9 cellular contexts compared by ENCODE assay signal in genomic region chr22:23984430-23984829, GRCh38. TPM values are rescaled to one million over a fixed set of nuclear protein-coding genes. Genes with fewer than 3 reads are reported as not detected.
DNase-seq lines count a peak whose midpoint lies in the region; TF ChIP-seq lines count a peak whose summit lies in the region.
"Had no signal": no experiment of that assay in that cellular context is flagged by ENCODE, and none has a peak within 500 bp of the region (broad histone marks: within the 10 kb centered on the region; RNA-seq: fewer than 3 reads in every experiment).

No MANE protein-coding gene starts in this region.

- H3K4me3 ChIP-seq in Karpas-422 (ENCODE audit: low read length) = no peak overlapping the region

- H3K4me1 Mint-ChIP-seq in Calu3 (ENCODE audit: low read depth, unreplicated experiment) = no peaks in the 10 kb centered on the region

- H3K79me2 ChIP-seq in Karpas-422 (ENCODE audit: low read length) = no peaks in the 10 kb centered on the region

- intact Hi-C loops in Calu3 (cut with micrococcal nuclease; ENCODE audit: unreplicated experiment) = loop anchor here (10.0 kb wide), 1 partner anchor 200 kb away; the partner anchor contains the start of gene SUSD2

- H3K4me1 ChIP-seq in Karpas-422 (ENCODE audit: low read length) = no peaks in the 10 kb centered on the region

- H3K9ac ChIP-seq in Karpas-422 (ENCODE audit: low read length) = no peak overlapping the region

- H3K27me3 Mint-ChIP-seq in Calu3 (ENCODE audit: unreplicated experiment) = no peaks in the 10 kb centered on the region

- no peak overlapping the region for H3K27ac ChIP-seq in Karpas-422 (ENCODE audit: low read length)

- peaks cover 3% of the 10 kb centered on the region for H3K9me3 Mint-ChIP-seq in Calu3 (ENCODE audit: low read depth, unreplicated experiment)
- H3K9me3 Mint-ChIP-seq: activated naive CD4-positive, alpha-beta T cell treated with anti-CD3 and anti-CD28 coated beads, Interleukin-2, amount 50 U/mL, for 24 hours had no signal

- no TSS peak for BruUV-seq in Calu3 (replicated peaks; lab: Mats Ljungman, UMichigan)

- no peaks in the 10 kb centered on the region for H3K27me3 ChIP-seq in Karpas-422 (ENCODE audit: low read length)

- DNase-seq in Calu3 (peak; percentile 65), Karpas-422 (peak; percentile 63), iris pigment epithelial cell (ENCODE audit: low read depth) (peak; percentile 22), HT-29 (ENCODE audit: low spot score) (no peak), NCI-H748 (lab: John Stamatoyannopoulos, UW; ENCODE audit: unreplicated experiment) (no peak), HuH-7.5 (ENCODE audit: low spot score) (no peak), NCI-H226 (no peak)
- DNase-seq in activated CD4-positive, alpha-beta T cell treated with anti-CD3 and anti-CD28 coated beads, Interleukin-2, amount 50 U/mL, for 48 hours = peak; percentile 75 to 81

- H3K36me3 Mint-ChIP-seq in Calu3 (ENCODE audit: insufficient read depth, unreplicated experiment) = no peaks in the 10 kb centered on the region
- H3K36me3 Mint-ChIP-seq: activated naive CD4-positive, alpha-beta T cell treated with anti-CD3 and anti-CD28 coated beads, Interleukin-2, amount 50 U/mL, for 24 hours had no signal

- H3K4me3 Mint-ChIP-seq in Calu3 (ENCODE audit: low read depth, unreplicated experiment) = no peak overlapping the region
- H3K4me3 Mint-ChIP-seq: activated naive CD4-positive, alpha-beta T cell treated with anti-CD3 and anti-CD28 coated beads, Interleukin-2, amount 50 U/mL, for 24 hours had no signal

- H3K9me2 ChIP-seq in Karpas-422 (replicated peaks; ENCODE audit: insufficient read depth, low read length) = no peaks in the 10 kb centered on the region

- H4K20me1 ChIP-seq in Karpas-422 (ENCODE audit: insufficient read depth, low read depth, low read length) = no peaks in the 10 kb centered on the region

- H3K36me3 ChIP-seq in Karpas-422 (ENCODE audit: insufficient read depth, low read length) = no peaks in the 10 kb centered on the region

- TF ChIP-seq CTCF in Calu3 (IDR thresholded peaks at IDR 0.05; ENCODE audit: unreplicated experiment) = peak; percentile 62

- H2AFZ ChIP-seq in Karpas-422 (ENCODE audit: low read length) = no peak overlapping the region

- no peak overlapping the region for H3K4me2 ChIP-seq in Karpas-422 (ENCODE audit: low read depth, low read length, poor library complexity, severe bottlenecking)

- no peak overlapping the region for H3K27ac Mint-ChIP-seq in Calu3 (ENCODE audit: unreplicated experiment)
- H3K27ac Mint-ChIP-seq: activated naive CD4-positive, alpha-beta T cell treated with anti-CD3 and anti-CD28 coated beads, Interleukin-2, amount 50 U/mL, for 24 hours had no signal

- CTCF ChIA-PET in Calu3 (lab: Charles Lee) = no interaction called here

- no peaks in the 10 kb centered on the region for H3K9me3 ChIP-seq in Karpas-422 (ENCODE audit: low read length)

RNA-seq across cellular contexts. Expression of gene GSTT2, which starts 4.5 kb away (rescaled TPM):
- total RNA-seq in Calu3 (2022) = 0.64 and 0.85 TPM in 2 replicates
- total RNA-seq in Karpas-422 (2014; rRNA removed; shearing (Covaris generic); ENCODE audit: low replicate concordance) = not detected in 2 replicates
- total RNA-seq in HT-29 (2014; rRNA removed; shearing (Covaris generic)) = 0.15 TPM in 1 of 2 replicates, not detected in the other

RNA-seq across cellular contexts. Expression of gene DDT, which starts 10.2 kb away (rescaled TPM):
- 101 and 115 TPM in 2 replicates for total RNA-seq in Calu3 (2022)
- total RNA-seq in Karpas-422 (2014; rRNA removed; shearing (Covaris generic); ENCODE audit: low replicate concordance) = 372 and 428 TPM in 2 replicates
- 326 and 334 TPM in 2 replicates for total RNA-seq in HT-29 (2014; rRNA removed; shearing (Covaris generic))

RNA-seq across cellular contexts. Expression of gene DDTL, which starts 17.7 kb away (rescaled TPM):
- total RNA-seq in Calu3 (2022) = 3.4 and 4.1 TPM in 2 replicates
- total RNA-seq in Karpas-422 (2014; rRNA removed; shearing (Covaris generic); ENCODE audit: low replicate concordance) = 5.2 and 6.0 TPM in 2 replicates
- 0.51 and 2.8 TPM in 2 replicates for total RNA-seq in HT-29 (2014; rRNA removed; shearing (Covaris generic))

RNA-seq across cellular contexts. Expression of gene GSTT4, which starts 20.8 kb away (rescaled TPM):
- total RNA-seq in Calu3 (2022) = not detected in 2 replicates
- not detected in 2 replicates for total RNA-seq in Karpas-422 (2014; rRNA removed; shearing (Covaris generic); ENCODE audit: low replicate concordance)
- total RNA-seq in HT-29 (2014; rRNA removed; shearing (Covaris generic)) = not detected in 2 replicates

RNA-seq across cellular contexts. Expression of gene GSTT2B, which starts 23.4 kb away (rescaled TPM):
- 3.6 and 5.4 TPM in 2 replicates for total RNA-seq in Calu3 (2022)
- total RNA-seq in Karpas-422 (2014; rRNA removed; shearing (Covaris generic); ENCODE audit: low replicate concordance) = not detected in 2 replicates
- total RNA-seq in HT-29 (2014; rRNA removed; shearing (Covaris generic)) = 0.70 and 0.89 TPM in 2 replicates

Comparison
In these comparisons a context has a peak if more than half of its experiments do, and no peak if none do; other contexts are left out.
1. DNase-seq: peak in Calu3 (single experiment), Karpas-422 (single experiment), activated CD4-positive, alpha-beta T cell treated with anti-CD3 and anti-CD28 coated beads, Interleukin-2, amount 50 U/mL, for 48 hours (2 of 2) and iris pigment epithelial cell (single experiment); none in HT-29 (single experiment), NCI-H748 (single experiment), HuH-7.5 (single experiment) and NCI-H226 (single experiment).